ENCODE assay signal across 33 cellular contexts in the genomic region with DNA sequence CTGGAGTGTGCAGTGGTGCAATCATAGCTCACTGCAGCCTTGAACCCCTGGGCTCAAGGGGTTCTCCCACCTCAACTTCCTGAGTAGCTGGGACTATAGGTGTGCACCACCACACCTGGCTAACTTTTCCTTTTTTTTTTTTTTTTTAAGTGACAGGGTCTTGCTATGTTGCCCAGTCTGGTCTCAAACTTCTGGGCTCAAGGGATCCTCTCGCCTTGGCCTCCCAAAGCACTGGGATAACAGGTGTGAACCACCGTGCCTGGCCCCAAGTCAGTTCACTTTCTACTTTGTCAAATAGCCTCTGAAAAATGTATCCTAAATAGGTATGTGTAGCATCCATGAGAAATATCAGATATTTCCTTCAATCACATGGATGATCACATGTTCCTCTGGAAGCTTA.
"Had no signal": no experiment of that assay in that cellular context is flagged by ENCODE, and none has a peak within 500 bp of the region (broad histone marks: within the 10 kb centered on the region; RNA-seq: fewer than 3 reads in every experiment).

No MANE protein-coding gene starts in this region.

- H3K9me3 ChIP-seq: adrenal gland, breast epithelium had no signal

- H3K27me3 ChIP-seq: adrenal gland, breast epithelium, cardiac muscle cell, dorsolateral prefrontal cortex had no signal

- FAIRE-seq: frontal cortex had no signal

- H3K27ac ChIP-seq: adrenal gland, cardiac muscle cell, coronary artery, dorsolateral prefrontal cortex, WERI-Rb-1 had no signal

- H3K4me1 ChIP-seq: adrenal gland, breast epithelium had no signal

- H3K4me3 ChIP-seq: adrenal gland, breast epithelium, cardiac muscle cell, coronary artery, dorsolateral prefrontal cortex had no signal

- DNase-seq: activated CD4-positive, alpha-beta memory T cell treated with anti-CD3 and anti-CD28 coated beads for 36 hours; activated CD4-positive, alpha-beta T cell treated with anti-CD3 and anti-CD28 coated beads for 36 hours; activated CD4-positive, alpha-beta T cell treated with anti-CD3 and anti-CD28 coated beads, Interleukin-2, amount 10 ng/mL, durations not matched to agents 24 days and 14 days; activated CD4-positive, CD25-positive, alpha-beta regulatory T cell; activated CD4-positive, CD25-positive, alpha-beta regulatory T cell treated with anti-CD3 and anti-CD28 coated beads, Interleukin-2, amount 50 U/mL, for 72 hours; activated CD8-positive, alpha-beta memory T cell treated with anti-CD3 and anti-CD28 coated beads, Interleukin-2, amount 10 ng/mL, durations not matched to agents 7 days and 5 days; activated CD8-positive, alpha-beta memory T cell treated with anti-CD3 and anti-CD28 coated beads, Interleukin-2, amount 50 U/mL, for 4 hours; activated CD8-positive, alpha-beta T cell treated with anti-CD3 and anti-CD28 coated beads, Interleukin-2, amount 10 ng/mL, durations not matched to agents 7 days and 5 days; activated effector memory CD4-positive, alpha-beta T cell treated with anti-CD3 and anti-CD28 coated beads, Interleukin-2, amount 50 U/mL, for 16 hours; activated naive CD4-positive, alpha-beta T cell treated with anti-CD3 and anti-CD28 coated beads for 36 hours; activated naive CD8-positive, alpha-beta T cell treated with anti-CD3 and anti-CD28 coated beads for 36 hours; activated naive CD8-positive, alpha-beta T cell treated with anti-CD3 and anti-CD28 coated beads, Interleukin-2, amount 50 U/mL, for 24 hours; activated T-cell treated with anti-CD3 and anti-CD28 coated beads, Interleukin-2, amount 50 U/mL, for 1 hour; activated T-cell treated with anti-CD3 and anti-CD28 coated beads, Interleukin-2, amount 50 U/mL, for 48 hours; adrenal gland; amygdala; aorta; central memory CD4-positive, alpha-beta T cell; cerebellar nuclear complex; dorsolateral prefrontal cortex; effector memory CD4-positive, alpha-beta T cell; endodermal cell; foreskin fibroblast; head of caudate nucleus; T-helper 1 cell; T-helper 17 cell; T1000; WERI-Rb-1 had no signal

- H3K36me3 ChIP-seq: adrenal gland, breast epithelium, cardiac muscle cell, WERI-Rb-1 had no signal

- ATAC-seq: activated CD4-positive, alpha-beta T cell treated with anti-CD3 and anti-CD28 coated beads for 36 hours; activated CD8-positive, alpha-beta memory T cell treated with anti-CD3 and anti-CD28 coated beads, Interleukin-2, amount 10 ng/mL, durations not matched to agents 7 days and 5 days; activated CD8-positive, alpha-beta T cell treated with anti-CD3 and anti-CD28 coated beads, Interleukin-2, amount 10 ng/mL, durations not matched to agents 7 days and 5 days; activated naive CD8-positive, alpha-beta T cell treated with anti-CD3 and anti-CD28 coated beads, Interleukin-2, amount 50 U/mL, for 24 hours; esophagus mucosa; T-helper 17 cell had no signal
